In genomic region chr9:98471185-98471584, GRCh38 we compare ENCODE assay signal across 1 cellular context.
TF ChIP-seq lines count a peak whose summit lies in the region.

No MANE protein-coding gene starts in this region.

TF ChIP-seq in K562, 482 proteins besides CTCF, POLR2A, EP300 and RAD21 (continued from another document):
- no peak for TF ChIP-seq CLOCK (CRISPR knock-in tag; IDR thresholded peaks at IDR 0.05; ENCODE audit: borderline replicate concordance)
TF ChIP-seq in K562: peak in this region for 0.
